15 cellular contexts compared by ENCODE assay signal in the genomic region with DNA sequence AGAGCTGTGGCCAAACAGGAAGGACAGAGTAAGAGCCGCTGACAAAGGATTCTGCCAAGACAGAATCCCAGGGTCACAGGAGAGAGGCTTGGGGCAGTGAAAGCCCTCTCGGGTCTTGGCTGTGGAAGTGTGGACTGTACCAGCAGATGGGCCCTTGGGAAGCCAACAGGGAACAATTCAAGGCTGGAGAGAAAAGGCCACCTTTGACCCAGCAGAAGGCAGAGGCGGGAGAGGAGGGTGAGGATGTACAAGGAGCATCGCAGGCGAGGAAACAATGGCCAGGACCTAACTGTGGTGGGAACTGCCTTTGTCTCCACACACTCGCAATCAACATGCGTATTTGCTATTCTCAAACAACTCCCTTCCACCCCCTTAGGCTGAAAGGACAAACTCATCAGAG. TPM values are rescaled to one million over a fixed set of nuclear protein-coding genes. Genes with fewer than 3 reads are reported as not detected.
DNase-seq lines count a peak whose midpoint lies in the region; ATAC-seq and TF ChIP-seq lines count a peak whose summit lies in the region.
"Had no signal": no experiment of that assay in that cellular context is flagged by ENCODE, and none has a peak within 500 bp of the region (broad histone marks: within the 10 kb centered on the region; RNA-seq: fewer than 3 reads in every experiment).

No MANE protein-coding gene starts in this region.

- TF ChIP-seq POLR2A in vagina (IDR thresholded peaks at IDR 0.05), result no peak

- no peaks in the 10 kb centered on the region for H3K27me3 Mint-ChIP-seq in activated T-cell treated with anti-CD3 and anti-CD28 coated beads, Interleukin-2, amount 50 U/mL, for 72 hours (ENCODE audit: low read depth)
- no peaks in the 10 kb centered on the region for H3K27me3 Mint-ChIP-seq in activated CD8-positive, alpha-beta T cell treated with anti-CD3 and anti-CD28 coated beads for 36 hours
- H3K27me3 Mint-ChIP-seq: activated B cell treated with CpG ODN at 0.5 μM for 24 hours had no signal

- H3K9me3 Mint-ChIP-seq in activated T-cell treated with anti-CD3 and anti-CD28 coated beads, Interleukin-2, amount 50 U/mL, for 72 hours, result no peaks in the 10 kb centered on the region
- H3K9me3 Mint-ChIP-seq in activated CD8-positive, alpha-beta T cell treated with anti-CD3 and anti-CD28 coated beads for 36 hours, result no peaks in the 10 kb centered on the region
- H3K9me3 Mint-ChIP-seq: activated B cell treated with CpG ODN at 0.5 μM for 24 hours had no signal

- H3K36me3 Mint-ChIP-seq in activated T-cell treated with anti-CD3 and anti-CD28 coated beads, Interleukin-2, amount 50 U/mL, for 72 hours (ENCODE audit: insufficient read depth in 2 of 2), result peaks cover 7 to 21% of the 10 kb centered on the region in 2 donors
- peaks cover 58% of the 10 kb centered on the region for H3K36me3 Mint-ChIP-seq in activated CD8-positive, alpha-beta T cell treated with anti-CD3 and anti-CD28 coated beads for 36 hours (ENCODE audit: low read depth)

- no peaks in the 10 kb centered on the region for H3K27me3 ChIP-seq in right atrium auricular region
- no peaks in the 10 kb centered on the region for H3K27me3 ChIP-seq in skeletal muscle tissue (ENCODE audit: control insufficient read depth in 3 of 3, insufficient read depth in 3 of 3, low read length in 3 of 3)
- no peaks in the 10 kb centered on the region for H3K27me3 ChIP-seq in vagina

- H3K4me1 ChIP-seq in right atrium auricular region, result peaks cover 0 to 12% of the 10 kb centered on the region in 2 donors
- peaks cover 9 to 27% (median 16%) of the 10 kb centered on the region in 3 donors for H3K4me1 ChIP-seq in skeletal muscle tissue (ENCODE audit: control insufficient read depth in 3 of 3, insufficient read depth in 3 of 3, low read length in 3 of 3)
- H3K4me1 ChIP-seq in vagina, result peaks cover 27% of the 10 kb centered on the region

- CTCF ChIA-PET in activated CD8-positive, alpha-beta T cell treated with anti-CD3 and anti-CD28 coated beads for 36 hours (lab: Charles Lee), result interaction anchor here (1.6 kb wide), 1 partner anchor 27 kb away, joined by 7 read pairs; no protein-coding TSS in a partner anchor

- ATAC-seq in activated T-cell treated with anti-CD3 and anti-CD28 coated beads, Interleukin-2, amount 50 U/mL, for 72 hours (replicated peaks in 1 of 2), result no peak
- ATAC-seq in activated CD8-positive, alpha-beta T cell treated with anti-CD3 and anti-CD28 coated beads for 36 hours, result no peak

- peak overlapping the region; percentile 24 for H3K27ac Mint-ChIP-seq in activated T-cell treated with anti-CD3 and anti-CD28 coated beads, Interleukin-2, amount 50 U/mL, for 72 hours
- peak overlapping the region; percentile 55 for H3K27ac Mint-ChIP-seq in activated CD8-positive, alpha-beta T cell treated with anti-CD3 and anti-CD28 coated beads for 36 hours
- H3K27ac Mint-ChIP-seq: activated B cell treated with CpG ODN at 0.5 μM for 24 hours had no signal

- H3K4me3 ChIP-seq in right atrium auricular region (no peak overlapping the region), skeletal muscle tissue (ENCODE audit: low read length in 3 of 3) (no peak overlapping the region), vagina (no peak overlapping the region)
- H3K4me3 ChIP-seq: lung, thoracic aorta had no signal

- no peak for DNase-seq in activated T-cell treated with anti-CD3 and anti-CD28 coated beads, Interleukin-2, amount 50 U/mL, for 72 hours
- DNase-seq in activated T-cell treated with anti-CD3 and anti-CD28 coated beads for 4 hours, result no peak
- DNase-seq in activated CD8-positive, alpha-beta T cell treated with anti-CD3 and anti-CD28 coated beads for 36 hours, result no peak
- no peak for DNase-seq in right atrium auricular region (ENCODE audit: low spot score)
- DNase-seq in OCI-M1 (lab: John Stamatoyannopoulos, UW), result no peak
- DNase-seq in NCI-H2081 (lab: John Stamatoyannopoulos, UW), result no peak
- no peak for DNase-seq in vagina (ENCODE audit: extremely low spot score in 2 of 2)
- DNase-seq: activated B cell treated with CpG ODN at 0.5 μM for 24 hours, NCI-H526 had no signal

- H3K4me1 Mint-ChIP-seq in activated T-cell treated with anti-CD3 and anti-CD28 coated beads, Interleukin-2, amount 50 U/mL, for 72 hours (ENCODE audit: low read depth), result peaks cover 49% of the 10 kb centered on the region
- peaks cover 39% of the 10 kb centered on the region for H3K4me1 Mint-ChIP-seq in activated CD8-positive, alpha-beta T cell treated with anti-CD3 and anti-CD28 coated beads for 36 hours (ENCODE audit: low read depth)

- no peak overlapping the region for H3K9ac ChIP-seq in skeletal muscle tissue (ENCODE audit: low read depth in 1 of 3, low read length in 3 of 3)

- intact Hi-C loops in activated CD8-positive, alpha-beta T cell treated with anti-CD3 and anti-CD28 coated beads for 36 hours (cut with micrococcal nuclease), result no loop called here
- intact Hi-C loops in vagina (cut with DNase I), result no loop called here

- H3K27ac ChIP-seq in right atrium auricular region (peak overlapping the region; percentile 16 to 37), skeletal muscle tissue (ENCODE audit: low read depth, low read length) (peak overlapping the region; percentile 25), vagina (no peak overlapping the region)
- H3K27ac ChIP-seq: thoracic aorta had no signal

- TF ChIP-seq CTCF in activated CD8-positive, alpha-beta T cell treated with anti-CD3 and anti-CD28 coated beads for 36 hours (IDR thresholded peaks at IDR 0.05), result no peak
- TF ChIP-seq CTCF in right atrium auricular region (IDR thresholded peaks at IDR 0.05) (no peak), vagina (IDR thresholded peaks at IDR 0.05) (no peak)

- H3K36me3 ChIP-seq in right atrium auricular region (peaks cover 59% of the 10 kb centered on the region), skeletal muscle tissue (ENCODE audit: control insufficient read depth in 3 of 3, insufficient read depth in 3 of 3, low read length in 3 of 3) (peaks cover 27 to 31% (median 29%) of the 10 kb centered on the region in 3 donors), vagina (peaks cover 0 to 43% of the 10 kb centered on the region in 2 donors)

- no peak overlapping the region for H3K4me3 Mint-ChIP-seq in activated T-cell treated with anti-CD3 and anti-CD28 coated beads, Interleukin-2, amount 50 U/mL, for 72 hours
- no peak overlapping the region for H3K4me3 Mint-ChIP-seq in activated CD8-positive, alpha-beta T cell treated with anti-CD3 and anti-CD28 coated beads for 36 hours
- H3K4me3 Mint-ChIP-seq: activated B cell treated with CpG ODN at 0.5 μM for 24 hours had no signal

- no peaks in the 10 kb centered on the region for H3K9me3 ChIP-seq in right atrium auricular region
- H3K9me3 ChIP-seq in skeletal muscle tissue (ENCODE audit: control insufficient read depth in 3 of 3, low read length in 3 of 3), result no peaks in the 10 kb centered on the region
- H3K9me3 ChIP-seq in vagina, result no peaks in the 10 kb centered on the region
- H3K9me3 ChIP-seq: thoracic aorta had no signal

- POLR2A ChIA-PET in activated CD8-positive, alpha-beta T cell treated with anti-CD3 and anti-CD28 coated beads for 36 hours (lab: Charles Lee), result interaction anchor here (0.6 to 9.0 kb wide), 2 partner anchors 13 to 400 kb away, joined by 3 to 99 read pairs; a partner anchor contains a TSS

RNA-seq across cellular contexts. Expression of a gene that starts 15.7 kb away (rescaled TPM):
- total RNA-seq in activated T-cell treated with anti-CD3 and anti-CD28 coated beads, Interleukin-2, amount 50 U/mL, for 72 hours, result 10 to 100 TPM; 71.4 to 73.1 TPM
- total RNA-seq in activated CD8-positive, alpha-beta T cell treated with anti-CD3 and anti-CD28 coated beads for 36 hours, result 10 to 100 TPM; 63.9 to 72.6 TPM
- total RNA-seq in right atrium auricular region (10 to 100 TPM; 28.4 to 84.8 TPM), skeletal muscle tissue (118 TPM), vagina (125 TPM)

RNA-seq across cellular contexts. Expression of a gene that starts 29.0 kb away (rescaled TPM):
- not detected for total RNA-seq in activated T-cell treated with anti-CD3 and anti-CD28 coated beads, Interleukin-2, amount 50 U/mL, for 72 hours
- not detected for total RNA-seq in activated CD8-positive, alpha-beta T cell treated with anti-CD3 and anti-CD28 coated beads for 36 hours
- total RNA-seq in right atrium auricular region, result not detected
- not detected for total RNA-seq in skeletal muscle tissue
- total RNA-seq in vagina, result not detected
- total RNA-seq: A673, activated B cell treated with CpG ODN at 0.5 μM for 24 hours, lung, pulmonary artery endothelial cell, SK-MEL-5, thoracic aorta had no signal

RNA-seq across cellular contexts. Expression of a gene that starts 55.5 kb away (rescaled TPM):
- total RNA-seq in activated T-cell treated with anti-CD3 and anti-CD28 coated beads, Interleukin-2, amount 50 U/mL, for 72 hours, result 10 to 100 TPM; 32.8 to 33.7 TPM
- 10 to 100 TPM; 32.7 to 34.3 TPM for total RNA-seq in activated CD8-positive, alpha-beta T cell treated with anti-CD3 and anti-CD28 coated beads for 36 hours
- 10 to 100 TPM; 14.5 to 20.5 TPM for total RNA-seq in right atrium auricular region
- 11.5 TPM for total RNA-seq in skeletal muscle tissue
- total RNA-seq in vagina, result 21.4 TPM

RNA-seq across cellular contexts. Expression of a gene that starts 55.7 kb away (rescaled TPM):
- 10 to 100 TPM; 15.0 to 20.6 TPM for total RNA-seq in activated T-cell treated with anti-CD3 and anti-CD28 coated beads, Interleukin-2, amount 50 U/mL, for 72 hours
- total RNA-seq in activated CD8-positive, alpha-beta T cell treated with anti-CD3 and anti-CD28 coated beads for 36 hours, result 10 to 100 TPM; 15.3 to 15.4 TPM
- total RNA-seq in right atrium auricular region (1 to 10 TPM; 6.3 to 7.6 TPM), skeletal muscle tissue (6.8 TPM), vagina (2.9 TPM)
